ENCODE assay signal across 26 cellular contexts in genomic region chr12:117900561-117900960, GRCh38.
A peak's percentile ranks its signal among the peaks of the same experiment; 100 is the strongest.
DNase-seq lines count a peak whose midpoint lies in the region; ATAC-seq, FAIRE-seq and TF ChIP-seq lines count a peak whose summit lies in the region.
"Had no signal": no experiment of that assay in that cellular context is flagged by ENCODE, and none has a peak within 500 bp of the region (broad histone marks: within the 10 kb centered on the region; RNA-seq: fewer than 3 reads in every experiment).

No MANE protein-coding gene starts in this region.

- H3K4me3 Mint-ChIP-seq in MCF 10A (ENCODE audit: unreplicated experiment) = no peak overlapping the region
- H3K4me3 Mint-ChIP-seq in activated CD8-positive, alpha-beta T cell treated with anti-CD3 and anti-CD28 coated beads, Interleukin-2, amount 10 ng/mL, durations not matched to agents 7 days and 5 days = no peak overlapping the region
- H3K4me3 Mint-ChIP-seq: natural killer cell treated with Interleukin-12 subunit alpha and Interleukin-12 subunit beta and Interleukin-15 and Interleukin-18, amount 100 ng/mL, for 72 hours had no signal

- no peaks in the 10 kb centered on the region for H3K36me3 ChIP-seq in mammary epithelial cell (ENCODE audit: insufficient read depth, low read length)
- H3K36me3 ChIP-seq in MG63 = no peaks in the 10 kb centered on the region
- H3K36me3 ChIP-seq in brain microvascular endothelial cell (replicated peaks) = no peaks in the 10 kb centered on the region
- H3K36me3 ChIP-seq: adrenal gland, pancreas, right lobe of liver, uterus had no signal

- TF ChIP-seq CTCF in MCF 10A (IDR thresholded peaks at IDR 0.05; ENCODE audit: unreplicated experiment) (no peak), mammary epithelial cell (conservative IDR thresholded peaks at IDR 0.05 in 1 of 2, IDR thresholded peaks at IDR 0.05 in 1 of 2; ENCODE audit: extremely low read depth in 1 of 2, insufficient read depth in 1 of 2, low read depth in 1 of 2, low read length in 2 of 2) (no peak), brain microvascular endothelial cell (IDR thresholded peaks at IDR 0.05; ENCODE audit: low read depth, low read length, missing control alignments) (no peak)

- dilution Hi-C loops in mammary epithelial cell (cut with HindIII; ENCODE audit: low sequenced_read_pairs) = no loop called here

- no peaks in the 10 kb centered on the region for H3K79me2 ChIP-seq in mammary epithelial cell (ENCODE audit: insufficient read depth, low read length)

- H3K4me3 ChIP-seq in mammary epithelial cell (replicated peaks in 1 of 3; ENCODE audit: insufficient read depth in 1 of 3, low read depth in 2 of 3, low read length in 3 of 3) (no peak overlapping the region), MG63 (no peak overlapping the region), brain microvascular endothelial cell (ENCODE audit: low read depth, low read length) (no peak overlapping the region)
- H3K4me3 ChIP-seq: adrenal gland, pancreas, right lobe of liver, uterus had no signal

- H3K4me1 Mint-ChIP-seq in MCF 10A (ENCODE audit: insufficient read depth, unreplicated experiment) = peaks cover 10% of the 10 kb centered on the region
- H3K4me1 Mint-ChIP-seq in activated CD8-positive, alpha-beta T cell treated with anti-CD3 and anti-CD28 coated beads, Interleukin-2, amount 10 ng/mL, durations not matched to agents 7 days and 5 days (ENCODE audit: low read depth) = no peaks in the 10 kb centered on the region

- no peak for ATAC-seq in GM21786 (IDR thresholded peaks at IDR 0.05; ENCODE audit: unreplicated experiment)
- ATAC-seq in activated CD8-positive, alpha-beta T cell treated with anti-CD3 and anti-CD28 coated beads, Interleukin-2, amount 10 ng/mL, durations not matched to agents 7 days and 5 days = no peak
- ATAC-seq: left lobe of liver; natural killer cell treated with Interleukin-12 subunit alpha and Interleukin-12 subunit beta and Interleukin-15 and Interleukin-18, amount 100 ng/mL, for 72 hours; pancreas; right lobe of liver had no signal

- DNase-seq in MCF 10A (ENCODE audit: unreplicated experiment) (peak; percentile 61), mammary epithelial cell (no peak), MG63 (peak; percentile 32), brain microvascular endothelial cell (peak; percentile 22), urothelium cell line (ENCODE audit: low spot score) (peak; percentile 45), GM12891 (ENCODE audit: insufficient read length, low spot score) (no peak)
- no peak for DNase-seq in activated CD8-positive, alpha-beta T cell treated with anti-CD3 and anti-CD28 coated beads, Interleukin-2, amount 10 ng/mL, durations not matched to agents 7 days and 5 days
- DNase-seq: activated CD4-positive, alpha-beta T cell treated with anti-CD3 and anti-CD28 coated beads, Interleukin-2, amount 50 U/mL, for 48 hours; activated gamma-delta T cell treated with Interleukin-2 at 50 U/mL for 16 hours; adrenal gland; C1 segment of cervical spinal cord; caudate nucleus; erythroblast; GDM1; midbrain; NCI-H1417; NCI-H524 treated with DMSO at 0.1 percent for 48 hours; pancreas; right lobe of liver; stimulated activated CD4-positive, alpha-beta T cell treated with anti-CD3 and anti-CD28 coated beads, Interleukin-15, amount 100 ng/mL, for 24 hours; uterus had no signal

- no peaks in the 10 kb centered on the region for H3K27me3 Mint-ChIP-seq in MCF 10A (ENCODE audit: insufficient read depth, unreplicated experiment)
- H3K27me3 Mint-ChIP-seq in activated CD8-positive, alpha-beta T cell treated with anti-CD3 and anti-CD28 coated beads, Interleukin-2, amount 10 ng/mL, durations not matched to agents 7 days and 5 days (ENCODE audit: low read depth) = no peaks in the 10 kb centered on the region

- TF ChIP-seq POLR2A in GM12891 (IDR thresholded peaks at IDR 0.05; ENCODE audit: low read depth, low read length) = no peak

- H3K9me3 ChIP-seq in mammary epithelial cell (replicated peaks; ENCODE audit: insufficient read depth, low read length) (peaks cover 2% of the 10 kb centered on the region), MG63 (no peaks in the 10 kb centered on the region)
- H3K9me3 ChIP-seq: adrenal gland, pancreas, right lobe of liver, uterus had no signal

- no peaks in the 10 kb centered on the region for H3K36me3 Mint-ChIP-seq in MCF 10A (ENCODE audit: insufficient read depth, unreplicated experiment)
- H3K36me3 Mint-ChIP-seq in activated CD8-positive, alpha-beta T cell treated with anti-CD3 and anti-CD28 coated beads, Interleukin-2, amount 10 ng/mL, durations not matched to agents 7 days and 5 days (ENCODE audit: low read depth) = no peaks in the 10 kb centered on the region
- H3K36me3 Mint-ChIP-seq: natural killer cell treated with Interleukin-12 subunit alpha and Interleukin-12 subunit beta and Interleukin-15 and Interleukin-18, amount 100 ng/mL, for 72 hours had no signal

- intact Hi-C loops in MCF 10A (cut with micrococcal nuclease) = no loop called here
- intact Hi-C loops in mammary epithelial cell (cut with micrococcal nuclease) = no loop called here

- FAIRE-seq in urothelium cell line (lab: Jason Lieb, UNC) (peak; percentile 59), GM12891 (lab: Jason Lieb, UNC) (no peak)
- FAIRE-seq: H1, pancreas had no signal

- no peaks in the 10 kb centered on the region for H4K20me1 ChIP-seq in mammary epithelial cell (ENCODE audit: insufficient read depth, low read length)

- no peak overlapping the region for H3K9ac ChIP-seq in mammary epithelial cell (ENCODE audit: insufficient read depth, low read length)

- no peak overlapping the region for H3K27ac Mint-ChIP-seq in MCF 10A (ENCODE audit: low read depth, unreplicated experiment)
- H3K27ac Mint-ChIP-seq in activated CD8-positive, alpha-beta T cell treated with anti-CD3 and anti-CD28 coated beads, Interleukin-2, amount 10 ng/mL, durations not matched to agents 7 days and 5 days = no peak overlapping the region
- H3K27ac Mint-ChIP-seq: natural killer cell treated with Interleukin-12 subunit alpha and Interleukin-12 subunit beta and Interleukin-15 and Interleukin-18, amount 100 ng/mL, for 72 hours had no signal

- no peak overlapping the region for H3K4me2 ChIP-seq in mammary epithelial cell (ENCODE audit: insufficient read depth, low read depth, low read length)

- H3K4me1 ChIP-seq in mammary epithelial cell (ENCODE audit: insufficient read depth, low read length) = no peaks in the 10 kb centered on the region
- H3K4me1 ChIP-seq: adrenal gland, pancreas, right lobe of liver, uterus had no signal

- H3K27me3 ChIP-seq in mammary epithelial cell (ENCODE audit: insufficient read depth, low read length) = no peaks in the 10 kb centered on the region
- no peaks in the 10 kb centered on the region for H3K27me3 ChIP-seq in MG63
- no peaks in the 10 kb centered on the region for H3K27me3 ChIP-seq in brain microvascular endothelial cell (replicated peaks)
- H3K27me3 ChIP-seq: adrenal gland, pancreas, right lobe of liver, uterus had no signal

- no peak overlapping the region for H3K27ac ChIP-seq in mammary epithelial cell (ENCODE audit: insufficient read depth, low read depth, low read length)
- no peak overlapping the region for H3K27ac ChIP-seq in brain microvascular endothelial cell
- H3K27ac ChIP-seq: 22Rv1, adrenal gland, pancreas, right lobe of liver, uterus had no signal

- WGBS in mammary epithelial cell (ENCODE audit: low coverage, missing lambda C conversion rate) = 53% methylated on average over 4 of the region's 4 CpGs

- H2AFZ ChIP-seq in mammary epithelial cell (ENCODE audit: low read depth, low read length) = no peak overlapping the region

- in situ Hi-C loops in mammary epithelial cell (cut with MboI; ENCODE audit: low sequenced_read_pairs in 2 of 2) = no loop called here
- in situ Hi-C loops in brain microvascular endothelial cell (cut with HindIII; ENCODE audit: low pct_ligation_motif_present, low sequenced_read_pairs) = no loop called here

- BruUV-seq in MCF 10A (replicated peaks; lab: Mats Ljungman, UMichigan) = no TSS peak
- BruUV-seq in mammary epithelial cell (replicated peaks; lab: Mats Ljungman, UMichigan) = no TSS peak

- no peaks in the 10 kb centered on the region for H3K9me3 Mint-ChIP-seq in MCF 10A (ENCODE audit: unreplicated experiment)
- peaks cover 7% of the 10 kb centered on the region for H3K9me3 Mint-ChIP-seq in activated CD8-positive, alpha-beta T cell treated with anti-CD3 and anti-CD28 coated beads, Interleukin-2, amount 10 ng/mL, durations not matched to agents 7 days and 5 days (ENCODE audit: insufficient read depth)

- POLR2A ChIA-PET in MCF 10A (lab: Yijun Ruan, JAX) = no interaction called here
- POLR2A ChIA-PET in activated CD8-positive, alpha-beta T cell treated with anti-CD3 and anti-CD28 coated beads, Interleukin-2, amount 10 ng/mL, durations not matched to agents 7 days and 5 days (lab: Charles Lee) = no interaction called here

- CTCF ChIA-PET in MCF 10A (lab: Yijun Ruan, JAX) (no interaction called here), mammary epithelial cell (lab: Charles Lee; ENCODE audit: low non-redundant PET) (no interaction called here)
- CTCF ChIA-PET in activated CD8-positive, alpha-beta T cell treated with anti-CD3 and anti-CD28 coated beads, Interleukin-2, amount 10 ng/mL, durations not matched to agents 7 days and 5 days (lab: Charles Lee) = no interaction called here

TF ChIP-seq in GM12891, 5 proteins besides CTCF, POLR2A, EP300 and RAD21:
- no peak for TF ChIP-seq POLR2AphosphoS5 (IDR thresholded peaks at IDR 0.05; ENCODE audit: low read depth, low read length)
- no peak for TF ChIP-seq SPI1 (IDR thresholded peaks at IDR 0.05; ENCODE audit: low read depth, low read length)
- TF ChIP-seq TAF1 (IDR thresholded peaks at IDR 0.05; ENCODE audit: low read depth, low read length) = no peak
- TF ChIP-seq PAX5 (IDR thresholded peaks at IDR 0.05; ENCODE audit: insufficient read depth, low read length, severe bottlenecking) = no peak
- no peak for TF ChIP-seq POU2F2 (IDR thresholded peaks at IDR 0.05; ENCODE audit: low read depth, low read length)

Comparison
In these comparisons a context has a peak if more than half of its experiments do, and no peak if none do; other contexts are left out.
1. DNase-seq: peak in MCF 10A (single experiment), MG63 (single experiment), brain microvascular endothelial cell (single experiment) and urothelium cell line (single experiment); none in mammary epithelial cell (single experiment), GM12891 (single experiment) and activated CD8-positive, alpha-beta T cell treated with anti-CD3 and anti-CD28 coated beads, Interleukin-2, amount 10 ng/mL, durations not matched to agents 7 days and 5 days (single experiment).